Comparison of ENCODE assay signal across 19 cellular contexts in the genomic region with DNA sequence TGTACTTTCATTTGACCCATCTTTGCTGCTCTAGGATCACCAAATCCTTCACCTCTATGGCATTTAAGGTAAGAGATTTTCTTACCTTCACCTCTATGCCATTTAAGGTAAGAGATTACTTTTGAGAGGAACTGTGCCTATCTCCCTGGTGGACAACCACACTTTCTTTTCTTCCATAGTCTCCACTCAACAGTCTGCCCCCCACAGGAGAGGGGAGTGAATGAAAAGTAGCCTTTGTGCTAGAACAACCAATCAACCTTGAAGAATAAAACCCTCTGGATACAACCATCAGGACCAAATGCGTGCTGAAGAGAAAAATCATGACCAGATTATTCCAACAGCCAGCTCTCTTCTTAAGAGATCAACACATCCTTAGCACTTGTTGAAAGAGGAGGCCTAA.
"Had no signal": no experiment of that assay in that cellular context is flagged by ENCODE, and none has a peak within 500 bp of the region (broad histone marks: within the 10 kb centered on the region; RNA-seq: fewer than 3 reads in every experiment).

No MANE protein-coding gene starts in this region.

- DNase-seq: effector memory CD8-positive, alpha-beta T cell; esophagus squamous epithelium; foreskin fibroblast; glutamatergic neuron; left colon; left ventricle myocardium superior; mesenchymal stem cell; naive B cell; occipital lobe; pancreas; right cardiac atrium; small intestine; stimulated activated CD4-positive, alpha-beta T cell treated with anti-CD3 and anti-CD28 coated beads, Interleukin-12 subunit alpha, Interleukin-12 subunit beta, amount 100 ng/mL, for 4 hours; stimulated activated naive CD4-positive, alpha-beta T cell; stomach; substantia nigra; trophoblast cell had no signal

- H3K4me1 ChIP-seq: esophagus squamous epithelium, pancreas, stomach had no signal

- H3K4me3 ChIP-seq: esophagus squamous epithelium, gastroesophageal sphincter, lung, pancreas, stomach had no signal

- H3K9me3 ChIP-seq: esophagus squamous epithelium, gastroesophageal sphincter, pancreas, stomach had no signal

- FAIRE-seq: pancreas, small intestine had no signal

- ATAC-seq: effector memory CD8-positive, alpha-beta T cell; gastroesophageal sphincter; left colon; left ventricle myocardium superior; pancreas; right cardiac atrium had no signal

- H3K27ac ChIP-seq: esophagus squamous epithelium, gastroesophageal sphincter, pancreas, stomach had no signal

- H3K36me3 ChIP-seq: esophagus squamous epithelium, gastroesophageal sphincter, pancreas, stomach had no signal

- H3K27me3 ChIP-seq: esophagus squamous epithelium, gastroesophageal sphincter, pancreas, stomach had no signal
